11 cellular contexts compared by ENCODE assay signal in the genomic region with DNA sequence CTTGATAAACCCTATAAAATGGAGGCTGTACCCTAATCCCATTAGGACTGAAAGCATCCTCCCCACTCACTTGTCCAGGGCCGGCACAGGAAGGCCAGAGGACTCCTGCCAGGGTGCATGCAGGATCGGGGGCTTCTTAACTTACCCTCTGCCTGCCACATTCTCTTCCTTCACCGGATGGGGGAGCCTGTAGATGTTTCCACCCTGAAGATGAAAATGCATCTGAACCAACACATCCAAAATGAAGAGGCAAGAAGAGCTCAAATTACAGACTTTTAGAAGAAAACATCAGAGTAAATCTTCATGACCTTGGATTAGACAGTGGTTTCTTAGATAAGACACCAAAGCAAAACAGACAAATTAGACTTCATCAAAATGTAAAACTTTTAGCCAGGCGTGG. TPM values are rescaled to one million over a fixed set of nuclear protein-coding genes. Genes with fewer than 3 reads are reported as not detected.
DNase-seq lines count a peak whose midpoint lies in the region; ATAC-seq and TF ChIP-seq lines count a peak whose summit lies in the region.
"Had no signal": no experiment of that assay in that cellular context is flagged by ENCODE, and none has a peak within 500 bp of the region (broad histone marks: within the 10 kb centered on the region; RNA-seq: fewer than 3 reads in every experiment).

No MANE protein-coding gene starts in this region.

- no peak overlapping the region for H3K27ac Mint-ChIP-seq in CD14-positive monocyte

- H3K4me3 ChIP-seq in OCI-LY3 (ENCODE audit: low read length) (no peak overlapping the region), epithelial cell of esophagus (ENCODE audit: low read length) (no peak overlapping the region)

- no peak overlapping the region for H3K9ac ChIP-seq in OCI-LY3 (ENCODE audit: low read length)

- no peaks in the 10 kb centered on the region for H3K79me2 ChIP-seq in OCI-LY3 (ENCODE audit: low read length)

- H3K27me3 ChIP-seq in OCI-LY3 (ENCODE audit: low read depth, low read length): 0 out of 2 replicates have a peak, but pooled peaks cover 2% of the 10 kb centered on the region

- no peaks in the 10 kb centered on the region for H4K20me1 ChIP-seq in OCI-LY3 (ENCODE audit: insufficient read depth, low read length)

- no peak overlapping the region for H3K4me3 Mint-ChIP-seq in CD14-positive monocyte
- H3K4me3 Mint-ChIP-seq: activated naive CD4-positive, alpha-beta T cell treated with anti-CD3 and anti-CD28 coated beads, Interleukin-2, amount 10 ng/mL, durations not matched to agents 7 days and 5 days had no signal

- H3K27ac ChIP-seq in OCI-LY3 (ENCODE audit: low read length): no peak overlapping the region

- ATAC-seq in HG03442 (IDR thresholded peaks at IDR 0.05; ENCODE audit: unreplicated experiment): no peak

- H3K9me3 ChIP-seq in OCI-LY3 (ENCODE audit: insufficient read depth, low read length): no peaks in the 10 kb centered on the region

- peak; percentile 32 for DNase-seq in DMS 273 (lab: John Stamatoyannopoulos, UW; ENCODE audit: unreplicated experiment)
- no peak for DNase-seq in DMS 273 treated with DMSO at 0.1 percent for 48 hours (lab: John Stamatoyannopoulos, UW)
- DNase-seq in epithelial cell of esophagus (ENCODE audit: low read depth): peak; percentile 19
- DNase-seq in renal cortical epithelial cell (ENCODE audit: low read depth): peak; percentile 26
- DNase-seq in CD14-positive monocyte (ENCODE audit: low spot score): no peak
- no peak for DNase-seq in stimulated activated CD4-positive, alpha-beta T cell treated with anti-CD3 and anti-CD28 coated beads, Interleukin-2, amount 100 ng/mL, for 48 hours
- DNase-seq: Right ventricle myocardium superior had no signal

- no peaks in the 10 kb centered on the region for H3K4me1 Mint-ChIP-seq in CD14-positive monocyte

- H3K4me1 ChIP-seq in OCI-LY3 (ENCODE audit: low read length): peaks cover 7% of the 10 kb centered on the region; the same call in 1 of the 2 replicates

- H3K36me3 ChIP-seq in OCI-LY3 (replicated peaks; ENCODE audit: low read depth, low read length): no peaks in the 10 kb centered on the region

- H3K27me3 Mint-ChIP-seq in CD14-positive monocyte (ENCODE audit: low read depth in 3 of 3): peaks cover 29 to 41% (median 31%) of the 10 kb centered on the region in 3 donors

- intact Hi-C loops in CD14-positive monocyte (cut with micrococcal nuclease): no loop called here

- H3K4me2 ChIP-seq in OCI-LY3 (ENCODE audit: low read length): no peak overlapping the region

- H3K9me3 Mint-ChIP-seq in CD14-positive monocyte: peaks cover 0 to 3% (median 0%) of the 10 kb centered on the region in 7 donors
- H3K9me3 Mint-ChIP-seq: activated naive CD4-positive, alpha-beta T cell treated with anti-CD3 and anti-CD28 coated beads, Interleukin-2, amount 10 ng/mL, durations not matched to agents 7 days and 5 days had no signal

- H2AFZ ChIP-seq in OCI-LY3 (ENCODE audit: low read depth, low read length): no peak overlapping the region

- peak; percentile 21; the same call in 1 of the 2 replicates for TF ChIP-seq CTCF in OCI-LY3 (IDR thresholded peaks at IDR 0.05; ENCODE audit: low read depth, low read length)
- peak; percentile 33 for TF ChIP-seq CTCF in epithelial cell of esophagus (IDR thresholded peaks at IDR 0.05; ENCODE audit: insufficient read depth, low read depth, low read length, missing control alignments)
- no peak for TF ChIP-seq CTCF in CD14-positive monocyte (IDR thresholded peaks at IDR 0.05)

- no peaks in the 10 kb centered on the region for H3K36me3 Mint-ChIP-seq in CD14-positive monocyte
- H3K36me3 Mint-ChIP-seq: activated naive CD4-positive, alpha-beta T cell treated with anti-CD3 and anti-CD28 coated beads, Interleukin-2, amount 10 ng/mL, durations not matched to agents 7 days and 5 days had no signal

RNA-seq across cellular contexts. Expression of a gene that starts 25.9 kb away (rescaled TPM):
- total RNA-seq in renal cortical epithelial cell: 95.9 and 131 TPM in 2 replicates
- 100 to 1,000 TPM in 1 of 2 donors, 10 to 100 TPM in 1; 77.5 to 111 TPM for polyA plus RNA-seq in CD14-positive monocyte

RNA-seq across cellular contexts. Expression of a gene that starts 32.2 kb away (rescaled TPM):
- total RNA-seq in renal cortical epithelial cell: not detected in 2 replicates
- not detected for polyA plus RNA-seq in CD14-positive monocyte
- total RNA-seq: A172 had no signal

RNA-seq across cellular contexts. Expression of a gene that starts 56.7 kb away (rescaled TPM):
- 1.4 and 7.1 TPM in 2 replicates for total RNA-seq in renal cortical epithelial cell
- 1 to 10 TPM; 9.5 to 9.7 TPM for polyA plus RNA-seq in CD14-positive monocyte

Comparison
In these comparisons a context has a peak if more than half of its experiments do, and no peak if none do; other contexts are left out.
1. DNase-seq: peak in DMS 273 (single experiment), epithelial cell of esophagus (single experiment) and renal cortical epithelial cell (single experiment); none in DMS 273 treated with DMSO at 0.1 percent for 48 hours (single experiment), CD14-positive monocyte (single experiment) and stimulated activated CD4-positive, alpha-beta T cell treated with anti-CD3 and anti-CD28 coated beads, Interleukin-2, amount 100 ng/mL, for 48 hours (0 of 2).